ENCODE assay signal across 20 cellular contexts in the genomic region with DNA sequence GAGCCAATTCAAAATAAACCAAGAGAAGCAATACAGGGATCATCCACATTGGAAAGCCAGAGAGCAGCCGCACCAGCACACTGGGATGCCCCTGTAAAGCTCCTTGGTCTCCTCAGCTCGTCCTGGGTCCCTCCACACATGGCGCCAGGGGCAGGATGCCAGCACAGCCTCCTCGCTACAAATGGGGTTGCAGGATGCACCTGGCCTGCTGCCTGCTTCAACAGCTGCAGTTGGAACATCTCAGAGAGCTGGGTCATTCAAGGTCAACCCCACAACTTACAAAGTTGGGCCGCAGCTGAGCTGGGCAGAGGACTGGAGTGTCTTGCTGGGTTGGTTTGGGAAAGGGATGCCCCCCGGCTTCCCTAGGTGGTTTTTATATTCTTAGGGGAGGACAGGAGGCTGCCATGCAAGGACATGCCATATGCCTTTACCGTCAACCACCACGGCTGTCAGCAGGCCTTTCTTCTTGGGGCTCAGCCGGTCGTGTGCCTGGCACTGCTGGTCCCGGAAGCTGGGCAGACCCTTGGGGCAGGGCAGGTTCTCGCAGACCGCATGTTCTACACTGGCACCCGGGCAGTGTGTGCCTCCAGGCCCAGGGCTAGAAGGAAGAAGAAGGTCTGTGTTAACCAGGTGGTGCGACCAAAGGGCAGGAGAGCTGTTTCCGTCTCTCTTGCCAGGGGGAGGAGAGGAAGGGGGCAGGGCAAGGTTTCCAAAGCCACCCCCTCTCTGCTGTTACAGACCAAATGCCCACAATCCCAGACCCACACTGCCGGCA.
DNase-seq lines count a peak whose midpoint lies in the region; ATAC-seq and TF ChIP-seq lines count a peak whose summit lies in the region.
"Had no signal": no experiment of that assay in that cellular context is flagged by ENCODE, and none has a peak within 500 bp of the region (broad histone marks: within the 10 kb centered on the region; RNA-seq: fewer than 3 reads in every experiment).

No MANE protein-coding gene starts in this region.

- peak overlapping the region; percentile 71 for H2BK15ac ChIP-seq in mesenchymal stem cell (ENCODE audit: low read depth, poor library complexity, severe bottlenecking)

- no peak for TF ChIP-seq POLR2A in thyroid gland (IDR thresholded peaks at IDR 0.05)

- peak overlapping the region in 1 of 2 experiments; percentile 31 for H3K18ac ChIP-seq in mesenchymal stem cell (ENCODE audit: low read depth in 1 of 2, low read length in 2 of 2)

- H3K4me3 ChIP-seq in fibroblast of mammary gland (ENCODE audit: control insufficient read depth, low read depth, low read length) (no peak overlapping the region), mesenchymal stem cell (ENCODE audit: insufficient read depth in 1 of 2, low read depth in 1 of 2, low read length in 2 of 2) (no peak overlapping the region), thyroid gland (replicated peaks in 1 of 3) (no peak overlapping the region), lower lobe of right lung (no peak overlapping the region)
- H3K4me3 ChIP-seq: coronary artery, GM23248 had no signal

- 87% methylated on average over 15 of the region's 17 CpGs for WGBS in mesenchymal stem cell
- WGBS in thyroid gland, 2 donors: 88 to 89% methylated on average over 15 to 17 of the region's 17 CpGs

- H2AK5ac ChIP-seq in mesenchymal stem cell (ENCODE audit: low read length, severe bottlenecking): no peak overlapping the region

- peaks cover 4% of the 10 kb centered on the region for H3K4me1 ChIP-seq in mesenchymal stem cell (ENCODE audit: control insufficient read depth, insufficient read depth, low read depth, low read length)
- H3K4me1 ChIP-seq in thyroid gland: peaks cover 31 to 49% of the 10 kb centered on the region in 2 donors
- peaks cover 32% of the 10 kb centered on the region for H3K4me1 ChIP-seq in lower lobe of right lung

- no peak overlapping the region for H3K27ac ChIP-seq in mesenchymal stem cell (ENCODE audit: low read length, poor library complexity, severe bottlenecking)
- peak overlapping the region in 2 of 3 donors; percentile 13 to 94 for H3K27ac ChIP-seq in thyroid gland
- no peak overlapping the region for H3K27ac ChIP-seq in lower lobe of right lung
- H3K27ac ChIP-seq: GM23248 had no signal

- no peak overlapping the region for H4K8ac ChIP-seq in mesenchymal stem cell (ENCODE audit: low read length)

- no peak overlapping the region for H2AFZ ChIP-seq in mesenchymal stem cell (ENCODE audit: low read depth, low read length)
- H2AFZ ChIP-seq: GM23248 had no signal

- no peak overlapping the region for H2BK5ac ChIP-seq in mesenchymal stem cell (ENCODE audit: low read depth, low read length, poor library complexity, severe bottlenecking)

- H4K91ac ChIP-seq in mesenchymal stem cell (ENCODE audit: low read length): no peak overlapping the region

- H3K79me1 ChIP-seq in mesenchymal stem cell (replicated peaks; ENCODE audit: low read length, poor library complexity, severe bottlenecking): no peaks in the 10 kb centered on the region

- H3K36me3 ChIP-seq in mesenchymal stem cell (ENCODE audit: control insufficient read depth in 1 of 2, insufficient read depth in 2 of 2, low read depth in 1 of 2, low read length in 2 of 2): no peaks in the 10 kb centered on the region
- no peaks in the 10 kb centered on the region for H3K36me3 ChIP-seq in thyroid gland
- no peaks in the 10 kb centered on the region for H3K36me3 ChIP-seq in lower lobe of right lung

- H3K27me3 ChIP-seq in mesenchymal stem cell (ENCODE audit: control insufficient read depth in 1 of 2, insufficient read depth in 1 of 2, low read length in 2 of 2) (no peaks in the 10 kb centered on the region), thyroid gland (no peaks in the 10 kb centered on the region), lower lobe of right lung (ENCODE audit: low read depth) (no peaks in the 10 kb centered on the region)

- no peak overlapping the region for H3K4me2 ChIP-seq in mesenchymal stem cell (ENCODE audit: low read length, poor library complexity, severe bottlenecking)

- ATAC-seq in HG03097 (IDR thresholded peaks at IDR 0.05; ENCODE audit: low FRiP score, unreplicated experiment): no peak
- ATAC-seq in lower lobe of right lung: no peak
- ATAC-seq: activated naive CD8-positive, alpha-beta T cell treated with anti-CD3 and anti-CD28 coated beads, Interleukin-2, amount 50 U/mL, for 24 hours; stimulated activated naive CD8-positive, alpha-beta T cell treated with anti-CD3 and anti-CD28 coated beads, Interleukin-15, amount 100 ng/mL, for 72 hours had no signal

- no peak overlapping the region for H3K4ac ChIP-seq in mesenchymal stem cell (ENCODE audit: low read depth in 1 of 2, low read length in 2 of 2)

- no peak overlapping the region for H3K23ac ChIP-seq in mesenchymal stem cell (ENCODE audit: low read length in 2 of 2)

- H3K9ac ChIP-seq in mesenchymal stem cell (ENCODE audit: low read length): no peak overlapping the region
- H3K9ac ChIP-seq: GM23248 had no signal

- H3K9me3 ChIP-seq in mesenchymal stem cell (ENCODE audit: control insufficient read depth, low read length) (peaks cover 22% of the 10 kb centered on the region), thyroid gland (no peaks in the 10 kb centered on the region), lower lobe of right lung (peaks cover 15% of the 10 kb centered on the region)

- peak overlapping the region in 1 of 2 experiments; percentile 66 for H2BK12ac ChIP-seq in mesenchymal stem cell (ENCODE audit: low read length in 2 of 2)

- H2BK120ac ChIP-seq in mesenchymal stem cell (ENCODE audit: low read depth, low read length): no peak overlapping the region

- intact Hi-C loops in thyroid gland (cut with DNase I) (no loop called here), lower lobe of right lung (cut with DNase I) (no loop called here)

- TF ChIP-seq CTCF in fibroblast of mammary gland (conservative IDR thresholded peaks at IDR 0.05; ENCODE audit: control insufficient read depth, insufficient read depth, low read depth, low read length): no peak
- TF ChIP-seq CTCF in thyroid gland (IDR thresholded peaks at IDR 0.05): no peak
- TF ChIP-seq CTCF in lower lobe of right lung (IDR thresholded peaks at IDR 0.05): no peak

- peak; percentile 12 for DNase-seq in NCI-H2029 (lab: John Stamatoyannopoulos, UW)
- DNase-seq in NCI-H2029 treated with DMSO at 0.1 percent for 48 hours (lab: John Stamatoyannopoulos, UW): no peak
- peak; percentile 23 for DNase-seq in fibroblast of mammary gland (ENCODE audit: low read depth)
- DNase-seq in mesenchymal stem cell: no peak
- peak; percentile 33 to 47 for DNase-seq in thyroid gland
- no peak for DNase-seq in lower lobe of right lung
- DNase-seq in NCI-H1092 (lab: John Stamatoyannopoulos, UW): no peak
- DNase-seq: 8988T; activated CD4-positive, alpha-beta memory T cell treated with anti-CD3 and anti-CD28 coated beads for 36 hours; activated effector memory CD4-positive, alpha-beta T cell treated with anti-CD3 and anti-CD28 coated beads, Interleukin-2, amount 50 U/mL, for 16 hours; activated naive CD8-positive, alpha-beta T cell treated with anti-CD3 and anti-CD28 coated beads, Interleukin-2, amount 50 U/mL, for 24 hours; activated T-cell treated with anti-CD3 and anti-CD28 coated beads for 4 hours; COR-L47; NCI-H1105 treated with DMSO at 0.1 percent for 48 hours; NCI-H446; stimulated activated naive CD8-positive, alpha-beta T cell treated with anti-CD3 and anti-CD28 coated beads, Interleukin-15, amount 100 ng/mL, for 72 hours; trophoblast cell had no signal

- H3K14ac ChIP-seq in mesenchymal stem cell (ENCODE audit: low read length in 2 of 2): peak overlapping the region in 1 of 2 experiments; percentile 50

Comparison
In these comparisons a context has a peak if more than half of its experiments do, and no peak if none do; other contexts are left out.
1. DNase-seq: peak in NCI-H2029 (single experiment), fibroblast of mammary gland (single experiment) and thyroid gland (2 of 2); none in NCI-H2029 treated with DMSO at 0.1 percent for 48 hours (single experiment), mesenchymal stem cell (single experiment), lower lobe of right lung (single experiment) and NCI-H1092 (single experiment).
2. H3K27ac ChIP-seq: peak in thyroid gland (2 of 3); none in mesenchymal stem cell (single experiment) and lower lobe of right lung (single experiment).